Comparison of ENCODE assay signal across 8 cellular contexts in the genomic region with DNA sequence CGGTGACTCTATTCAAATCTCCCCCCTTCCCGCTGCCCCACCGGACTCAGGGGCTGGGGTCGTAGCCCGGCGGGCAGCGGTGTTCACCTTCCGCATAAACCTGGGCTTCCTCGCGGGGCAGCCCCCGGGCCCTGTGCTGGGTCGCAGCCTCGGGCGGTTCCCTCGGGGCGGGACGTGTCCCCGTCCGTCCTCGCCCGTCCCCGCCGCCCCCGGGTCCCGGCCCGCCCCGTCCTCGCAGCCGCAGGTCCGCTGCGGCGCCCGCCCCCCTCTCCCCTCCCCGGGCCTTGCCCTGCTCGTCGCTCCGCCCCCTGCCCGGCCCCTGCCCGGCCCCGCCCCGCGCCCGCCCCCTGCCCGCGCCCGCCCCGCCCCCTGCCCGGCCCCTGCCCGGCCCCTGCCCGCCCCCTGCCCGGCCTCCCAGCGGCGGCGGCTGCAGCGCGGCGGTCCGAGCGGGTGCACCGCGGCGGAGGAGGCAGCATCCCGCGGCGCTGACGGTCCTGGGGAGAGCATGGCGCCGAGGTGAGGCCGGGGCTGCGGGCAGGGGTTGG. TPM values are rescaled to one million over a fixed set of nuclear protein-coding genes. Genes with fewer than 3 reads are reported as not detected.
DNase-seq lines count a peak whose midpoint lies in the region; ATAC-seq, FAIRE-seq and TF ChIP-seq lines count a peak whose summit lies in the region.

A gene (plus strand): TSS at position 440 of the 545 bp plus-strand sequence. CDS start 66 bp downstream, at position 506.

- H3K27me3 Mint-ChIP-seq in activated CD8-positive, alpha-beta T cell treated with anti-CD3 and anti-CD28 coated beads for 36 hours = peaks cover 58% of the 10 kb centered on the region

- ATAC-seq in activated CD8-positive, alpha-beta T cell treated with anti-CD3 and anti-CD28 coated beads for 36 hours = peak; percentile 62
- no peak for ATAC-seq in GM21381 (IDR thresholded peaks at IDR 0.05; ENCODE audit: unreplicated experiment)

- CTCF ChIA-PET in activated CD8-positive, alpha-beta T cell treated with anti-CD3 and anti-CD28 coated beads for 36 hours (lab: Charles Lee) = no interaction called here

- H3K9me3 ChIP-seq in muscle layer of duodenum (ENCODE audit: control insufficient read depth in 1 of 2, low read length in 2 of 2) = peaks cover 0 to 2% of the 10 kb centered on the region in 2 donors

- H3K27ac ChIP-seq in muscle layer of duodenum (ENCODE audit: low read length) (peak within 1 kb of the TSS; percentile 36), temporal lobe (ENCODE audit: low read depth, low read length) (peak within 1 kb of the TSS; percentile 17)

- no peaks in the 10 kb centered on the region for H3K36me3 ChIP-seq in muscle layer of duodenum (ENCODE audit: control insufficient read depth in 1 of 2, insufficient read depth in 2 of 2, low read length in 2 of 2)

- TF ChIP-seq POLR2A in erythroblast (IDR thresholded peaks at IDR 0.05; ENCODE audit: low read length) = no peak

- H3K27ac Mint-ChIP-seq in activated CD8-positive, alpha-beta T cell treated with anti-CD3 and anti-CD28 coated beads for 36 hours = no peak within 1 kb of the TSS

- peaks cover 7% of the 10 kb centered on the region for H3K9me3 Mint-ChIP-seq in activated CD8-positive, alpha-beta T cell treated with anti-CD3 and anti-CD28 coated beads for 36 hours

- peaks cover 11% of the 10 kb centered on the region for H3K4me1 Mint-ChIP-seq in activated CD8-positive, alpha-beta T cell treated with anti-CD3 and anti-CD28 coated beads for 36 hours (ENCODE audit: low read depth)

- peaks cover 0 to 24% of the 10 kb centered on the region in 2 donors for H3K4me1 ChIP-seq in muscle layer of duodenum (ENCODE audit: control insufficient read depth in 1 of 2, insufficient read depth in 2 of 2, low read length in 2 of 2)

- peak within 1 kb of the TSS; percentile 63 for H3K4me3 Mint-ChIP-seq in activated CD8-positive, alpha-beta T cell treated with anti-CD3 and anti-CD28 coated beads for 36 hours

- no peak for TF ChIP-seq CTCF in activated CD8-positive, alpha-beta T cell treated with anti-CD3 and anti-CD28 coated beads for 36 hours (IDR thresholded peaks at IDR 0.05)

- no peaks in the 10 kb centered on the region for H3K36me3 Mint-ChIP-seq in activated CD8-positive, alpha-beta T cell treated with anti-CD3 and anti-CD28 coated beads for 36 hours (ENCODE audit: low read depth)

- H3K4me3 ChIP-seq in muscle layer of duodenum (ENCODE audit: low read depth in 1 of 2, low read length in 2 of 2) = peak within 1 kb of the TSS; percentile 42 to 63

- H3K27me3 ChIP-seq in muscle layer of duodenum (ENCODE audit: low read depth, low read length) = no peaks in the 10 kb centered on the region

- peak; percentile 89 for DNase-seq in AG08396 (ENCODE audit: low spot score)
- peak; percentile 72 for DNase-seq in HTR-8/SVneo (ENCODE audit: insufficient read length, low spot score)
- peak; percentile 37 for DNase-seq in activated CD8-positive, alpha-beta T cell treated with anti-CD3 and anti-CD28 coated beads for 36 hours
- DNase-seq in erythroblast (lab: John Stamatoyannopoulos, UW) = peak; percentile 78 to 82
- no peak for DNase-seq in MV-4-11 (lab: John Stamatoyannopoulos, UW)

- intact Hi-C loops in activated CD8-positive, alpha-beta T cell treated with anti-CD3 and anti-CD28 coated beads for 36 hours (cut with micrococcal nuclease) = no loop called here

- peak; percentile 59 for FAIRE-seq in HTR-8/SVneo (lab: Jason Lieb, UNC)

- POLR2A ChIA-PET in activated CD8-positive, alpha-beta T cell treated with anti-CD3 and anti-CD28 coated beads for 36 hours (lab: Charles Lee) = no interaction called here

RNA-seq across cellular contexts. Expression of the gene that starts here (rescaled TPM):
- 1 to 10 TPM; 9.4 to 9.7 TPM for total RNA-seq in activated CD8-positive, alpha-beta T cell treated with anti-CD3 and anti-CD28 coated beads for 36 hours
- 17.0 TPM for total RNA-seq in temporal lobe
